Comparison of ENCODE assay signal across 20 cellular contexts in the genomic region with DNA sequence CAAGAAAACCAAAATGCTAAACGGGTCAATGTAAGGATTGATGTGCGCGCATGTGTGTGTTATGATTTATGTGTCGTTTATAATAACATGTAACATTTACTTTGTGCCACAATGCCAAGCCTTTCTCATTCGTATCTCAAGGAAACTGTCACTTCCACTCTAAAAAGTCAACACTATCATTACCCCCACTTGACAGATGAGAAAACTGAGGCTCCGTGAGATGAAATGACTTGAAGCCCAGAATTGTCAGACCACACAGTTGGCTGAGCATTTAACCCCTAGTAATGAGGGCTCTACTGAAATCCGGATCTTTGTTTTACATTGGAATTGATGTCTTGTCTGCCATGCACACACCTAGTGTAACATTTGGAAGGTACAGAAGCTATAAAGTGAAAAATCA.
DNase-seq lines count a peak whose midpoint lies in the region; ATAC-seq, FAIRE-seq and TF ChIP-seq lines count a peak whose summit lies in the region.
"Had no signal": no experiment of that assay in that cellular context is flagged by ENCODE, and none has a peak within 500 bp of the region (broad histone marks: within the 10 kb centered on the region; RNA-seq: fewer than 3 reads in every experiment).

No MANE protein-coding gene starts in this region.

- no peak overlapping the region for H3K27ac ChIP-seq in CD4-positive, CD25-positive, alpha-beta regulatory T cell (ENCODE audit: insufficient read depth, low read length, poor library complexity, severe bottlenecking)
- H3K27ac ChIP-seq in H1 (ENCODE audit: low read depth, low read length), result no peak overlapping the region
- H3K27ac ChIP-seq in neural progenitor cell, result no peak overlapping the region
- H3K27ac ChIP-seq: A549, SJSA1 had no signal

- H2BK15ac ChIP-seq in H1 (ENCODE audit: low read length), result no peak overlapping the region

- H3K18ac ChIP-seq in H1 (ENCODE audit: extremely low read depth, low read length), result no peak overlapping the region

- TF ChIP-seq EP300 in H1 (IDR thresholded peaks at IDR 0.05; ENCODE audit: borderline replicate concordance in 1 of 2, low read depth in 2 of 2, low read length in 2 of 2), result no peak

- no peak overlapping the region for H3K56ac ChIP-seq in H1 (replicated peaks; ENCODE audit: insufficient read length, low read depth, low read length)

- H3K27ac Mint-ChIP-seq in CD4-positive, CD25-positive, alpha-beta regulatory T cell, result no peak overlapping the region
- no peak overlapping the region for H3K27ac Mint-ChIP-seq in neural progenitor cell
- H3K27ac Mint-ChIP-seq: CD4-positive, alpha-beta T cell had no signal

- peaks cover 0 to 4% (median 0%) of the 10 kb centered on the region in 7 donors for H3K9me3 Mint-ChIP-seq in CD4-positive, CD25-positive, alpha-beta regulatory T cell
- H3K9me3 Mint-ChIP-seq in neural progenitor cell, result no peaks in the 10 kb centered on the region
- H3K9me3 Mint-ChIP-seq: CD4-positive, alpha-beta T cell had no signal

- 91% methylated on average over 7 of the region's 7 CpGs; no CpG with 5 or more reads in 1 of the 2 experiments for WGBS in H1 (ENCODE audit: extremely low coverage in 1 of 2, insufficient coverage in 1 of 2, insufficient read length in 1 of 2, insufficient replicate concordance in 2 of 2, low coverage in 1 of 2, low lambda C conversion rate in 2 of 2, missing lambda C conversion rate in 1 of 2), 2 experiments

- no peak overlapping the region for H3K14ac ChIP-seq in H1 (ENCODE audit: insufficient read length)

- H3K79me1 ChIP-seq in H1 (ENCODE audit: low read depth, low read length), result no peaks in the 10 kb centered on the region; the same call in 1 of the 2 replicates

- peaks cover 4% of the 10 kb centered on the region; the same call in 1 of the 2 replicates for H3K23me2 ChIP-seq in H1 (ENCODE audit: low read depth, low read length)

- no peaks in the 10 kb centered on the region for H3K36me3 ChIP-seq in CD4-positive, CD25-positive, alpha-beta regulatory T cell (ENCODE audit: control insufficient read depth, insufficient read depth, low read length)
- no peaks in the 10 kb centered on the region for H3K36me3 ChIP-seq in Loucy (ENCODE audit: insufficient read depth, low read length)
- H3K36me3 ChIP-seq in H1 (ENCODE audit: control insufficient read depth in 2 of 4, insufficient read depth in 4 of 4, low read length in 3 of 4), result no peaks in the 10 kb centered on the region
- no peaks in the 10 kb centered on the region for H3K36me3 ChIP-seq in neural progenitor cell
- H3K36me3 ChIP-seq: MG63, SJSA1 had no signal

- H3F3A ChIP-seq in Loucy (ENCODE audit: low read depth) (peaks cover 4% of the 10 kb centered on the region; the same call in 1 of the 2 replicates), neural progenitor cell (ENCODE audit: low read depth) (peaks cover 43% of the 10 kb centered on the region)

- no peak for FAIRE-seq in H1 (lab: Jason Lieb, UNC)
- no peak for FAIRE-seq in GM12892 (lab: Jason Lieb, UNC)
- FAIRE-seq: A549, HTR-8/SVneo had no signal

- TF ChIP-seq POLR2A in H1 (IDR thresholded peaks at IDR 0.05; ENCODE audit: control extremely low read depth in 1 of 2, low read depth in 2 of 2, low read length in 2 of 2) (no peak), GM12892 (IDR thresholded peaks at IDR 0.05; ENCODE audit: low read depth, low read length) (no peak)

- POLR2A ChIA-PET in H1 (lab: Charles Lee; ENCODE audit: partially characterized antibody), result no interaction called here

- H4K20me1 ChIP-seq in Loucy (ENCODE audit: insufficient read depth, low read length, poor library complexity, severe bottlenecking) (peaks cover 14% of the 10 kb centered on the region), H1 (replicated peaks in 1 of 2; ENCODE audit: control insufficient read depth in 1 of 2, insufficient read depth in 2 of 2, low read length in 2 of 2) (no peaks in the 10 kb centered on the region), neural progenitor cell (ENCODE audit: low read depth) (peaks cover 2% of the 10 kb centered on the region)

- ATAC-seq in CD4-positive, CD25-positive, alpha-beta regulatory T cell (ENCODE audit: low read depth in 2 of 2), result no peak
- ATAC-seq: A549, HCT116 had no signal

- H3K4me3 ChIP-seq in CD4-positive, CD25-positive, alpha-beta regulatory T cell (ENCODE audit: low read depth, low read length), result no peak overlapping the region
- H3K4me3 ChIP-seq in Loucy (ENCODE audit: low read length, poor library complexity, severe bottlenecking) (no peak overlapping the region), H1 (ENCODE audit: extremely low read depth in 1 of 4, insufficient read depth in 2 of 4, low read depth in 3 of 4, low read length in 4 of 4) (no peak overlapping the region), neural progenitor cell (no peak overlapping the region)
- H3K4me3 ChIP-seq: A549, MG63, SJSA1 had no signal

- H3K9me2 ChIP-seq in Loucy (replicated peaks; ENCODE audit: low read depth, low read length), result no peaks in the 10 kb centered on the region

- H2AFZ ChIP-seq in Loucy (ENCODE audit: low read length) (no peak overlapping the region), H1 (ENCODE audit: low read length) (no peak overlapping the region), neural progenitor cell (replicated peaks) (no peak overlapping the region)

- TF ChIP-seq RAD21 in H1 (IDR thresholded peaks at IDR 0.05 in 1 of 2, conservative IDR thresholded peaks at IDR 0.05 in 1 of 2; ENCODE audit: low read depth in 2 of 2, low read length in 2 of 2), result no peak

- no peak overlapping the region for H4K8ac ChIP-seq in H1 (ENCODE audit: extremely low read depth, insufficient read depth, low read length)

- H3K4me2 ChIP-seq in Loucy (ENCODE audit: low read depth, low read length, poor library complexity, severe bottlenecking) (peak overlapping the region; percentile 86), H1 (ENCODE audit: insufficient read depth in 1 of 2, low read depth in 2 of 2, low read length in 2 of 2) (no peak overlapping the region), neural progenitor cell (no peak overlapping the region)
- H3K4me2 ChIP-seq: A549 had no signal

- CTCF ChIA-PET in H1 (lab: Charles Lee; ENCODE audit: partially characterized antibody), result interaction anchor here (2.0 to 24.3 kb wide), 3 partner anchors 13 to 34 kb away, joined by 11 to 343 read pairs (median 31); no protein-coding TSS in a partner anchor

- H2BK5ac ChIP-seq in H1 (ENCODE audit: low read depth, low read length), result no peak overlapping the region

- no peak overlapping the region for H2BK120ac ChIP-seq in H1 (replicated peaks; ENCODE audit: low read depth, low read length)

- H3K27me3 ChIP-seq in CD4-positive, CD25-positive, alpha-beta regulatory T cell (ENCODE audit: control insufficient read depth, insufficient read depth, low read length), result peaks cover 17% of the 10 kb centered on the region
- H3K27me3 ChIP-seq in Loucy (ENCODE audit: insufficient read depth, low read length, poor library complexity, severe bottlenecking) (no peaks in the 10 kb centered on the region), H1 (replicated peaks in 1 of 4; ENCODE audit: control insufficient read depth in 3 of 4, extremely low read depth in 1 of 4, insufficient read depth in 3 of 4, low read length in 3 of 4) (peaks cover 0 to 12% (median 7%) of the 10 kb centered on the region in 4 experiments; a peak in 4 of 7 replicates), neural progenitor cell (peaks cover 48% of the 10 kb centered on the region)
- H3K27me3 ChIP-seq: MG63 had no signal

- H2AK5ac ChIP-seq in H1 (ENCODE audit: low read depth, low read length), result no peak overlapping the region

- no peaks in the 10 kb centered on the region for H3K36me3 Mint-ChIP-seq in CD4-positive, CD25-positive, alpha-beta regulatory T cell
- H3K36me3 Mint-ChIP-seq in neural progenitor cell, result no peaks in the 10 kb centered on the region

- no peak overlapping the region for H4K5ac ChIP-seq in H1 (ENCODE audit: insufficient read length, low read depth, low read length)

- peaks cover 98% of the 10 kb centered on the region for H3K79me2 ChIP-seq in Loucy (ENCODE audit: insufficient read depth, low read length)
- H3K79me2 ChIP-seq in H1 (ENCODE audit: control insufficient read depth in 1 of 2, insufficient read depth in 2 of 2, low read length in 2 of 2), result no peaks in the 10 kb centered on the region
- no peaks in the 10 kb centered on the region for H3K79me2 ChIP-seq in neural progenitor cell (ENCODE audit: low read depth)

- H3K4me1 Mint-ChIP-seq in CD4-positive, CD25-positive, alpha-beta regulatory T cell, result peaks cover 11 to 40% (median 26%) of the 10 kb centered on the region in 4 donors
- H3K4me1 Mint-ChIP-seq in neural progenitor cell, result peaks cover 83% of the 10 kb centered on the region

- H3K23ac ChIP-seq in H1 (ENCODE audit: insufficient read length), result no peak overlapping the region

- TF ChIP-seq CTCF in Loucy (conservative IDR thresholded peaks at IDR 0.05; ENCODE audit: low read length) (no peak), H1 (IDR thresholded peaks at IDR 0.05; ENCODE audit: control extremely low read depth in 1 of 3, insufficient read depth in 1 of 3, low read depth in 1 of 3, low read length in 3 of 3) (no peak), neural progenitor cell (IDR thresholded peaks at IDR 0.05) (no peak)

- no peaks in the 10 kb centered on the region for H3K9me3 ChIP-seq in CD4-positive, CD25-positive, alpha-beta regulatory T cell (ENCODE audit: control insufficient read depth in 2 of 2, low read length in 2 of 2)
- no peaks in the 10 kb centered on the region for H3K9me3 ChIP-seq in Loucy (ENCODE audit: insufficient read depth, low read depth, low read length)
- no peaks in the 10 kb centered on the region for H3K9me3 ChIP-seq in H1 (ENCODE audit: insufficient read depth in 2 of 2, low read depth in 1 of 2, low read length in 1 of 2)
- no peaks in the 10 kb centered on the region for H3K9me3 ChIP-seq in neural progenitor cell (ENCODE audit: low read depth)
- H3K9me3 ChIP-seq: A549, MG63, SJSA1 had no signal

- H3K9ac ChIP-seq in Loucy (ENCODE audit: low read depth, low read length, poor library complexity, severe bottlenecking), result no peak overlapping the region
- no peak overlapping the region for H3K9ac ChIP-seq in H1 (replicated peaks in 1 of 4; ENCODE audit: extremely low read depth in 1 of 4, low read depth in 3 of 4, low read length in 3 of 4)
- no peak overlapping the region for H3K9ac ChIP-seq in neural progenitor cell

- H2BK12ac ChIP-seq in H1 (ENCODE audit: low read depth, low read length), result no peak overlapping the region

- DNase-seq in CD4-positive, CD25-positive, alpha-beta regulatory T cell, result no peak
- DNase-seq in H1 (ENCODE audit: low read depth in 1 of 2, low spot score in 2 of 2) (no peak), neural progenitor cell (ENCODE audit: low spot score) (no peak), OCI-M1 (lab: John Stamatoyannopoulos, UW) (no peak), GM12892 (ENCODE audit: insufficient read length) (no peak)
- DNase-seq in activated CD4-positive, CD25-positive, alpha-beta regulatory T cell (lab: John Stamatoyannopoulos, UW), result no peak
- DNase-seq: CD4-positive, alpha-beta T cell; GOT3; IMR-90; Kasumi-1; MG63; NCI-H1417; NCI-H187; NCI-H446; NCI-H526 treated with DMSO at 0.1 percent for 48 hours had no signal

- H3K4me3 Mint-ChIP-seq in CD4-positive, CD25-positive, alpha-beta regulatory T cell, result peak overlapping the region in 3 of 4 donors; percentile 26 to 38 (median 34)
- peak overlapping the region; percentile 8 for H3K4me3 Mint-ChIP-seq in neural progenitor cell

- H4K91ac ChIP-seq in H1 (replicated peaks; ENCODE audit: insufficient read length, low read length), result no peak overlapping the region

- H2BK20ac ChIP-seq in H1 (ENCODE audit: low read length), result no peak overlapping the region

- H3K4me1 ChIP-seq in CD4-positive, CD25-positive, alpha-beta regulatory T cell (ENCODE audit: control insufficient read depth, insufficient read depth, low read length, poor library complexity, severe bottlenecking), result peaks cover 36% of the 10 kb centered on the region
- peaks cover 47% of the 10 kb centered on the region for H3K4me1 ChIP-seq in Loucy (ENCODE audit: insufficient read depth, low read length, poor library complexity, severe bottlenecking)
- H3K4me1 ChIP-seq in H1 (replicated peaks in 1 of 4; ENCODE audit: control insufficient read depth in 3 of 4, insufficient read depth in 4 of 4, low read length in 3 of 4), result peaks cover 0 to 5% (median 4%) of the 10 kb centered on the region in 4 experiments; a peak in 6 of 7 replicates
- H3K4me1 ChIP-seq in neural progenitor cell, result peaks cover 45% of the 10 kb centered on the region

- peaks cover 72% of the 10 kb centered on the region for H3K27me3 Mint-ChIP-seq in CD4-positive, CD25-positive, alpha-beta regulatory T cell
- peaks cover 13% of the 10 kb centered on the region for H3K27me3 Mint-ChIP-seq in neural progenitor cell (ENCODE audit: insufficient read depth, low read depth)

- H3K4ac ChIP-seq in H1 (replicated peaks; ENCODE audit: insufficient read length, low read depth, low read length), result no peak overlapping the region
